ENCODE assay signal across 12 cellular contexts in genomic region chr15:78990278-78990677, GRCh38.
"Had no signal": no experiment of that assay in that cellular context is flagged by ENCODE, and none has a peak within 500 bp of the region (broad histone marks: within the 10 kb centered on the region; RNA-seq: fewer than 3 reads in every experiment).

No MANE protein-coding gene starts in this region.

- H3K27ac Mint-ChIP-seq: memory B cell; nephron progenitor cell; stimulated activated memory B cell treated with anti-CD40 and anti-IgM and Interleukin-4, amounts not matched to agents 10 μg/mL and 1 μg/mL and 100 μg/mL, for 72 hours had no signal

- H3K27me3 Mint-ChIP-seq: memory B cell; stimulated activated memory B cell treated with anti-CD40 and anti-IgM and Interleukin-4, amounts not matched to agents 10 μg/mL and 1 μg/mL and 100 μg/mL, for 72 hours had no signal

- H3K4me3 ChIP-seq: gastrocnemius medialis, SK-N-MC had no signal

- H3K9me3 Mint-ChIP-seq: memory B cell, nephron progenitor cell had no signal

- DNase-seq: activated CD4-positive, CD25-positive, alpha-beta regulatory T cell treated with anti-CD3 and anti-CD28 coated beads, Interleukin-2, amount 50 U/mL, for 72 hours; activated naive CD4-positive, alpha-beta T cell; activated T-cell treated with anti-CD3 and anti-CD28 coated beads for 4 hours; cerebellar nuclear complex; gastrocnemius medialis; nephron progenitor cell; stimulated activated CD4-positive, alpha-beta T cell treated with anti-CD3 and anti-CD28 coated beads, Interleukin-2, amount 100 ng/mL, for 48 hours; T-helper 9 cell; trophoblast cell had no signal

- H3K27me3 ChIP-seq: gastrocnemius medialis had no signal

- H3K36me3 ChIP-seq: gastrocnemius medialis had no signal

- H3K27ac ChIP-seq: gastrocnemius medialis, SK-N-MC had no signal

- H3K4me1 ChIP-seq: gastrocnemius medialis had no signal

- H3K4me3 Mint-ChIP-seq: memory B cell; nephron progenitor cell; stimulated activated memory B cell treated with anti-CD40 and anti-IgM and Interleukin-4, amounts not matched to agents 10 μg/mL and 1 μg/mL and 100 μg/mL, for 72 hours had no signal

- H3K9me3 ChIP-seq: gastrocnemius medialis had no signal
